18 cellular contexts compared by ENCODE assay signal in genomic region chr3:156867174-156867573, GRCh38. TPM values are rescaled to one million over a fixed set of nuclear protein-coding genes. Genes with fewer than 3 reads are reported as not detected.
A peak's percentile ranks its signal among the peaks of the same experiment; 100 is the strongest.
DNase-seq lines count a peak whose midpoint lies in the region; ATAC-seq, FAIRE-seq and TF ChIP-seq lines count a peak whose summit lies in the region.
"Had no signal": no experiment of that assay in that cellular context is flagged by ENCODE, and none has a peak within 500 bp of the region (broad histone marks: within the 10 kb centered on the region; RNA-seq: fewer than 3 reads in every experiment).

No MANE protein-coding gene starts in this region.

- in situ Hi-C loops in GM12878 (cut with MboI): no loop called here

- POLR2A ChIA-PET in GM12878 (lab: Charles Lee): no interaction called here

- H3K4me1 ChIP-seq in GM12878 (ENCODE audit: control insufficient read depth, insufficient read depth, low read length): no peaks in the 10 kb centered on the region
- H3K4me1 ChIP-seq: BLaER1 treated with 17β-estradiol and CSF1 and Interleukin-3, amounts not matched to agents 10 nM and 100 nM had no signal

- peaks cover 5 to 7% of the 10 kb centered on the region in 2 donors for H3K36me3 Mint-ChIP-seq in activated naive CD4-positive, alpha-beta T cell treated with anti-CD3 and anti-CD28 coated beads, Interleukin-2, amount 50 U/mL, for 72 hours
- H3K36me3 Mint-ChIP-seq: IgD-negative memory B cell had no signal

- no peak overlapping the region for H3K27ac Mint-ChIP-seq in activated naive CD4-positive, alpha-beta T cell treated with anti-CD3 and anti-CD28 coated beads, Interleukin-2, amount 50 U/mL, for 72 hours
- H3K27ac Mint-ChIP-seq: B cell; CD8-positive, alpha-beta T cell; GM23338; IgD-negative memory B cell had no signal

- H3K4me2 ChIP-seq in GM12878 (ENCODE audit: control insufficient read depth, insufficient read depth): no peak overlapping the region
- H3K4me2 ChIP-seq: BLaER1 treated with 17β-estradiol and CSF1 and Interleukin-3, amounts not matched to agents 10 nM and 100 nM; GM23338 had no signal

- DNase-seq in activated naive CD4-positive, alpha-beta T cell treated with anti-CD3 and anti-CD28 coated beads, Interleukin-2, amount 50 U/mL, for 72 hours (ENCODE audit: low spot score in 2 of 2): no peak
- DNase-seq in activated naive CD4-positive, alpha-beta T cell treated with anti-CD3 and anti-CD28 coated beads, Interleukin-2, amount 50 U/mL, for 16 hours: no peak
- DNase-seq in GM12878 (ENCODE audit: low read depth, low spot score) (no peak), NCI-H1417 treated with DMSO at 0.1 percent for 48 hours (lab: John Stamatoyannopoulos, UW) (no peak)
- DNase-seq: Calu3; CD8-positive, alpha-beta T cell; DMS79 treated with DMSO at 0.1 percent for 48 hours; GF-D8; HCEC 1CT had no signal

- no peaks in the 10 kb centered on the region for H3K27me3 ChIP-seq in GM12878 (replicated peaks in 1 of 2; ENCODE audit: control insufficient read depth in 2 of 2, insufficient read depth in 2 of 2, low read length in 1 of 2)
- H3K27me3 ChIP-seq: BLaER1 treated with 17β-estradiol and CSF1 and Interleukin-3, amounts not matched to agents 10 nM and 100 nM had no signal

- no peak for TF ChIP-seq EP300 in GM12878 (IDR thresholded peaks at IDR 0.05; ENCODE audit: borderline replicate concordance in 1 of 2, control insufficient read depth in 1 of 2, low read depth in 2 of 2, low read length in 2 of 2)

- 0% methylated on average over 1 of the region's 1 CpG for WGBS in GM12878 (ENCODE audit: insufficient coverage, insufficient replicate concordance, low lambda C conversion rate, missing lambda C conversion rate)

- H3K36me3 ChIP-seq in GM12878 (ENCODE audit: control insufficient read depth in 2 of 2, insufficient read depth in 2 of 2, low read length in 1 of 2): no peaks in the 10 kb centered on the region
- H3K36me3 ChIP-seq: BLaER1 treated with 17β-estradiol and CSF1 and Interleukin-3, amounts not matched to agents 10 nM and 100 nM had no signal

- no peak overlapping the region for H3K4me3 ChIP-seq in GM12878
- H3K4me3 ChIP-seq: BLaER1 treated with 17β-estradiol and CSF1 and Interleukin-3, amounts not matched to agents 10 nM and 100 nM; GM23338 had no signal

- no peak overlapping the region for H3K27ac ChIP-seq in GM12878 (ENCODE audit: control insufficient read depth, insufficient read depth)
- H3K27ac ChIP-seq: BLaER1 treated with 17β-estradiol and CSF1 and Interleukin-3, amounts not matched to agents 10 nM and 100 nM had no signal

- no TSS peak for BruUV-seq in GM12878 (replicated peaks; lab: Mats Ljungman, UMichigan)

- H3K9me3 ChIP-seq in GM12878 (replicated peaks; ENCODE audit: control insufficient read depth, insufficient read depth, low read length): no peaks in the 10 kb centered on the region; the same call in 2 of the 3 replicates

- no peak overlapping the region for H2AFZ ChIP-seq in GM12878 (ENCODE audit: control insufficient read depth, low read depth, low read length)
- H2AFZ ChIP-seq: GM23338 had no signal

- no peak for TF ChIP-seq RAD21 in GM12878 (IDR thresholded peaks at IDR 0.05; ENCODE audit: insufficient read depth, low read depth, low read length)

- no peak for FAIRE-seq in GM12878 (lab: Jason Lieb, UNC)
- FAIRE-seq: GM12891, H54, HepG2 had no signal

- SMC1A ChIA-PET in GM12878 (lab: Charles Lee; ENCODE audit: uncharacterized antibody, unreplicated experiment): no interaction called here

- peak; percentile 41 to 84 for ATAC-seq in activated naive CD4-positive, alpha-beta T cell treated with anti-CD3 and anti-CD28 coated beads, Interleukin-2, amount 50 U/mL, for 72 hours
- peak; percentile 63 for ATAC-seq in HG02870 (IDR thresholded peaks at IDR 0.05; ENCODE audit: unreplicated experiment)
- no peak for ATAC-seq in GM12878
- ATAC-seq in HG03442 (IDR thresholded peaks at IDR 0.05; ENCODE audit: unreplicated experiment): no peak
- ATAC-seq: CD8-positive, alpha-beta T cell; GM23338; HepG2 had no signal

- no peaks in the 10 kb centered on the region for H4K20me1 ChIP-seq in GM12878 (ENCODE audit: control insufficient read depth, insufficient read depth)
- H4K20me1 ChIP-seq: BLaER1 treated with 17β-estradiol and CSF1 and Interleukin-3, amounts not matched to agents 10 nM and 100 nM had no signal

- RAD21 ChIA-PET in GM12878 (lab: Charles Lee; ENCODE audit: unreplicated experiment): no interaction called here

- CTCF ChIA-PET in GM12878 (lab: Yijun Ruan, JAX): no interaction called here

- H3K9ac ChIP-seq in GM12878 (ENCODE audit: control insufficient read depth, insufficient read depth, low read length): no peak overlapping the region
- H3K9ac ChIP-seq: BLaER1 treated with 17β-estradiol and CSF1 and Interleukin-3, amounts not matched to agents 10 nM and 100 nM had no signal

- TF ChIP-seq CTCF in GM12878 (IDR thresholded peaks at IDR 0.05 in 2 of 3, conservative IDR thresholded peaks at IDR 0.05 in 1 of 3; ENCODE audit: control insufficient read depth in 2 of 3, extremely low read depth in 1 of 3, insufficient read depth in 1 of 3, low read depth in 3 of 3, low read length in 3 of 3): no peak

- TF ChIP-seq POLR2A in GM12878 (IDR thresholded peaks at IDR 0.05; ENCODE audit: low read depth, low read length): no peak

- peaks cover 6 to 7% of the 10 kb centered on the region in 2 donors for H3K9me3 Mint-ChIP-seq in activated naive CD4-positive, alpha-beta T cell treated with anti-CD3 and anti-CD28 coated beads, Interleukin-2, amount 50 U/mL, for 72 hours

- intact Hi-C loops in GM12878 (cut with micrococcal nuclease; ENCODE audit: unreplicated experiment): no loop called here

- H3K79me2 ChIP-seq in GM12878 (ENCODE audit: control insufficient read depth, insufficient read depth, low read length): no peaks in the 10 kb centered on the region

TF ChIP-seq in GM12878, 131 proteins besides CTCF, POLR2A, EP300 and RAD21 (continues in another document):
- TF ChIP-seq RCOR1 (conservative IDR thresholded peaks at IDR 0.05; ENCODE audit: low read depth, low read length): no peak
- TF ChIP-seq SMC3 (IDR thresholded peaks at IDR 0.05; ENCODE audit: borderline replicate concordance, low read length): no peak
- no peak for TF ChIP-seq POLR2AphosphoS5 (IDR thresholded peaks at IDR 0.05; ENCODE audit: low read length)
- TF ChIP-seq WRNIP1 (IDR thresholded peaks at IDR 0.05; ENCODE audit: borderline replicate concordance, low read depth, low read length): no peak
- TF ChIP-seq RUNX3 (IDR thresholded peaks at IDR 0.05; ENCODE audit: low read length): peak; percentile 86
- TF ChIP-seq ZNF274 (IDR thresholded peaks at IDR 0.05; ENCODE audit: insufficient read depth, insufficient read length): no peak
- no peak for TF ChIP-seq SRF (IDR thresholded peaks at IDR 0.05; ENCODE audit: low read depth in 2 of 2, low read length in 2 of 2)
- TF ChIP-seq ZBTB33 (IDR thresholded peaks at IDR 0.05): no peak
- TF ChIP-seq GABPA (IDR thresholded peaks at IDR 0.05; ENCODE audit: low read depth): 0 out of 2 replicates have a peak, but pooled peaks have one; percentile 27
- peak; percentile 93 for TF ChIP-seq JUNB (IDR thresholded peaks at IDR 0.05)
- no peak for TF ChIP-seq DPF2 (IDR thresholded peaks at IDR 0.05)
- no peak for TF ChIP-seq IRF3 (IDR thresholded peaks at IDR 0.05)

RNA-seq across cellular contexts. Expression of gene LEKR1, which starts 41.0 kb away (rescaled TPM):
- 1 to 10 TPM; 1.0 to 1.1 TPM for total RNA-seq in activated naive CD4-positive, alpha-beta T cell treated with anti-CD3 and anti-CD28 coated beads, Interleukin-2, amount 50 U/mL, for 72 hours
- 13.6 and 45.8 TPM in 2 replicates for total RNA-seq in GM12878 (2013; cell fraction: nucleolus; rRNA removed)
- total RNA-seq in GM12878 (2014; rRNA removed) (0.76 and 1.2 TPM in 2 replicates), GM12878 (2014; rRNA removed; fragmentation: Illumina TruSeq; extraction: Trizol) (1.1 and 2.8 TPM in 2 replicates), GM12878 (2021) (1.1 and 1.2 TPM in 2 replicates)
- 0.37 TPM for polyA plus RNA-seq in GM12878 (2011; ENCODE audit: low read depth)
- polyA plus RNA-seq in GM12878 (2011; rRNA removed) (0.90 and 3.1 TPM in 2 replicates), GM12878 (2014; fragmentation: Illumina TruSeq; extraction: Trizol) (0.48 and 2.2 TPM in 2 replicates), GM12878 (2014; fragmentation: Nextera tagmentation; extraction: Ambion mirVana) (1 to 10 TPM; 1.3 to 1.6 TPM), GM12878 (2014; rRNA removed) (1.3 and 1.6 TPM in 2 replicates), GM12878 (2016; fragmentation: Nextera tagmentation; extraction: Ambion mirVana) (1 to 10 TPM; 2.6 to 3.2 TPM)
- polyA plus RNA-seq in GM12878 (2011; cell fraction: cytosol; rRNA removed): 0.33 and 0.84 TPM in 2 replicates
- polyA plus RNA-seq in GM12878 (2011; cell fraction: nucleus; rRNA removed): 1.1 and 1.7 TPM in 2 replicates
- polyA plus RNA-seq in GM12878 (2012): 0.83 and 1.1 TPM in 2 replicates
- polyA minus RNA-seq in GM12878 (2011; rRNA and poly(A)+ RNA removed): 2.3 TPM in 2 replicates
- not detected in 2 replicates for polyA minus RNA-seq in GM12878 (2011; cell fraction: cytosol; rRNA and poly(A)+ RNA removed)
- polyA minus RNA-seq in GM12878 (2011; cell fraction: nucleus; rRNA and poly(A)+ RNA removed): 5.2 and 6.0 TPM in 2 replicates
- total RNA-seq: GM23338 had no signal
- polyA plus RNA-seq: GM23338 had no signal

Comparison
In these comparisons a context has a peak if more than half of its experiments do, and no peak if none do; other contexts are left out.
1. ATAC-seq: peak in activated naive CD4-positive, alpha-beta T cell treated with anti-CD3 and anti-CD28 coated beads, Interleukin-2, amount 50 U/mL, for 72 hours (2 of 2) and HG02870 (single experiment); none in GM12878 (single experiment) and HG03442 (single experiment).